In the genomic region with DNA sequence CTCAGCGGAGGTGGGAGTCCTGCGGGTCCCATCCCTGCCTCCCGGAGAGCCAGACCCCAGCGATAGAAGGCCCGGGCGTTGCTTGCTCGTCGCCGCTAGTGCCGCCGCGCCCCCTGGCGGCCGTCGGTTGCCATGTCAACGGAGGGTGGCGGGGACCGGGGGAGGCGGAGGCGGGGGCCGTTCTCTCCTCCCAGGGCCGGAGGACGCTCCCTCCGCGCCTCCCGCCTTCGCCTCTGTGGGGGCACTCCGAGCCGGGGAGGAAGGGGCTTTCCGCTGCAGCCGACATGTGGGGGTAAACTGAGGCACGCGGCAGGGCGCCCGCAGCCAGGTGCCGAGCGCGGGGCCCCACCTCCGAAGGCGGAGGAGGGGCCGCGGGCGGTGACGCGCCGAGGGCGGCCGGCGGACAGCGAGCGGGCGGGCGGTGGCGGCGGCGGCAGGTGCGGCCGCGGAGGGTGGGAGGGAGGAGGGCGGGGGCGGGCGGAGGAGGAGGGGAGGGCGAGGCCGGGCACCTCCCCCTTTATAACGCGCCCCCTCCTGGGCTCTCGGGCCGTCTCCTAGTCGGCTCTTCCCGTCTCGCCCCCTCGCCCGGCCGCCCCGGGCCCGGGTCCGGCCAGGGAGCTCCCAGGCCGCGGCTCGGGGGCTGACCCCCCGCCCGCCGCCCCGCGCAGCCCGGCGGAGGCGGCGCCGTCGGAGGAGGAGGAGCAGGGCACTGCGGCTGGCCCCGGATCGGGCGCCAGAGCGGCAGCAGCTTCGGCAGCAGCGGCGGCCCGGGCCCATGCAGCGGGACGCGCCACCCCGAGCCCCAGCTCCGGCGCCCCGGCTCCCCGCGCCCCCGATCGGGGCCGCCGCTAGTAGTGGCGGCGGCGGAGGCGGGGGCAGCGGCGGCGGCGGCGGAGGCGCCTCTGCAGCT, we compare ENCODE assay signal across 1 cellular context.
A peak's percentile ranks its signal among the peaks of the same experiment; 100 is the strongest.
TF ChIP-seq lines count a peak whose summit lies in the region.

No MANE protein-coding gene starts in this region.

TF ChIP-seq in H1, 55 proteins besides CTCF, POLR2A, EP300 and RAD21:
- TF ChIP-seq SRF (IDR thresholded peaks at IDR 0.05; ENCODE audit: low read depth, low read length): no peak
- TF ChIP-seq, protein P1, sequence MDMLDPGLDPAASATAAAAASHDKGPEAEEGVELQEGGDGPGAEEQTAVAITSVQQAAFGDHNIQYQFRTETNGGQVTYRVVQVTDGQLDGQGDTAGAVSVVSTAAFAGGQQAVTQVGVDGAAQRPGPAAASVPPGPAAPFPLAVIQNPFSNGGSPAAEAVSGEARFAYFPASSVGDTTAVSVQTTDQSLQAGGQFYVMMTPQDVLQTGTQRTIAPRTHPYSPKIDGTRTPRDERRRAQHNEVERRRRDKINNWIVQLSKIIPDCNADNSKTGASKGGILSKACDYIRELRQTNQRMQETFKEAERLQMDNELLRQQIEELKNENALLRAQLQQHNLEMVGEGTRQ (IDR thresholded peaks at IDR 0.05; ENCODE audit: low read length): no peak
- no peak for TF ChIP-seq TAF7 (optimal IDR thresholded peaks at IDR 0.05; ENCODE audit: borderline replicate concordance, low read depth, low read length)
- TF ChIP-seq HDAC6 (IDR thresholded peaks at IDR 0.05; ENCODE audit: low read depth, low read length): no peak
- TF ChIP-seq EZH2 (IDR thresholded peaks at IDR 0.05; ENCODE audit: low read depth, low read length, severe bottlenecking): no peak
- no peak for TF ChIP-seq CBX5 (IDR thresholded peaks at IDR 0.05; ENCODE audit: low read depth, low read length)
- 0 out of 2 replicates have a peak, but pooled peaks have one; percentile 45 for TF ChIP-seq SP4 (IDR thresholded peaks at IDR 0.05; ENCODE audit: low read length)
- TF ChIP-seq, protein P2, sequence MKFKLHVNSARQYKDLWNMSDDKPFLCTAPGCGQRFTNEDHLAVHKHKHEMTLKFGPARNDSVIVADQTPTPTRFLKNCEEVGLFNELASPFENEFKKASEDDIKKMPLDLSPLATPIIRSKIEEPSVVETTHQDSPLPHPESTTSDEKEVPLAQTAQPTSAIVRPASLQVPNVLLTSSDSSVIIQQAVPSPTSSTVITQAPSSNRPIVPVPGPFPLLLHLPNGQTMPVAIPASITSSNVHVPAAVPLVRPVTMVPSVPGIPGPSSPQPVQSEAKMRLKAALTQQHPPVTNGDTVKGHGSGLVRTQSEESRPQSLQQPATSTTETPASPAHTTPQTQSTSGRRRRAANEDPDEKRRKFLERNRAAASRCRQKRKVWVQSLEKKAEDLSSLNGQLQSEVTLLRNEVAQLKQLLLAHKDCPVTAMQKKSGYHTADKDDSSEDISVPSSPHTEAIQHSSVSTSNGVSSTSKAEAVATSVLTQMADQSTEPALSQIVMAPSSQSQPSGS (IDR thresholded peaks at IDR 0.05; ENCODE audit: low read length): 0 out of 2 replicates have a peak, but pooled peaks have one; percentile 17
- no peak; the same call in 1 of the 2 replicates for TF ChIP-seq CHD2 (IDR thresholded peaks at IDR 0.05; ENCODE audit: low read length)
- no peak for TF ChIP-seq SAP30 (IDR thresholded peaks at IDR 0.05; ENCODE audit: insufficient read depth, insufficient replicate concordance, low read length)
- TF ChIP-seq PHF8 (conservative IDR thresholded peaks at IDR 0.05; ENCODE audit: low read depth, low read length): peak; percentile 47
- TF ChIP-seq SIRT6 (IDR thresholded peaks at IDR 0.05; ENCODE audit: low read length): no peak
- TF ChIP-seq, protein P3, sequence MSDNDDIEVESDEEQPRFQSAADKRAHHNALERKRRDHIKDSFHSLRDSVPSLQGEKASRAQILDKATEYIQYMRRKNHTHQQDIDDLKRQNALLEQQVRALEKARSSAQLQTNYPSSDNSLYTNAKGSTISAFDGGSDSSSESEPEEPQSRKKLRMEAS (IDR thresholded peaks at IDR 0.05): no peak
- TF ChIP-seq NRF1 (IDR thresholded peaks at IDR 0.05; ENCODE audit: low read depth, low read length): no peak
- no peak for TF ChIP-seq POU5F1 (IDR thresholded peaks at IDR 0.05; ENCODE audit: low read depth, low read length)
- TF ChIP-seq BCL11A (IDR thresholded peaks at IDR 0.05; ENCODE audit: low read depth in 2 of 2, low read length in 2 of 2): no peak
- TF ChIP-seq ZNF274 (IDR thresholded peaks at IDR 0.05; ENCODE audit: borderline replicate concordance, extremely low read depth, low read length): no peak
- no peak for TF ChIP-seq SIX5 (IDR thresholded peaks at IDR 0.05; ENCODE audit: low read depth, low read length)
- 0 out of 2 replicates have a peak, but pooled peaks have one; percentile 6 for TF ChIP-seq EGR1 (IDR thresholded peaks at IDR 0.05; ENCODE audit: borderline replicate concordance, low read depth, low read length)
- TF ChIP-seq, protein P4, sequence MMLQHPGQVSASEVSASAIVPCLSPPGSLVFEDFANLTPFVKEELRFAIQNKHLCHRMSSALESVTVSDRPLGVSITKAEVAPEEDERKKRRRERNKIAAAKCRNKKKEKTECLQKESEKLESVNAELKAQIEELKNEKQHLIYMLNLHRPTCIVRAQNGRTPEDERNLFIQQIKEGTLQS (IDR thresholded peaks at IDR 0.05; ENCODE audit: insufficient read depth, low read depth, low read length): 0 out of 2 replicates have a peak, but pooled peaks have one; percentile 11
- TF ChIP-seq ASH2L (IDR thresholded peaks at IDR 0.05; ENCODE audit: low read length): no peak
- no peak for TF ChIP-seq BRCA1 (IDR thresholded peaks at IDR 0.05; ENCODE audit: low read depth, low read length)
- no peak for TF ChIP-seq JUND (IDR thresholded peaks at IDR 0.05; ENCODE audit: low read length)
- TF ChIP-seq CEBPB (IDR thresholded peaks at IDR 0.05; ENCODE audit: low read depth, low read length): no peak
- TF ChIP-seq, protein P5, sequence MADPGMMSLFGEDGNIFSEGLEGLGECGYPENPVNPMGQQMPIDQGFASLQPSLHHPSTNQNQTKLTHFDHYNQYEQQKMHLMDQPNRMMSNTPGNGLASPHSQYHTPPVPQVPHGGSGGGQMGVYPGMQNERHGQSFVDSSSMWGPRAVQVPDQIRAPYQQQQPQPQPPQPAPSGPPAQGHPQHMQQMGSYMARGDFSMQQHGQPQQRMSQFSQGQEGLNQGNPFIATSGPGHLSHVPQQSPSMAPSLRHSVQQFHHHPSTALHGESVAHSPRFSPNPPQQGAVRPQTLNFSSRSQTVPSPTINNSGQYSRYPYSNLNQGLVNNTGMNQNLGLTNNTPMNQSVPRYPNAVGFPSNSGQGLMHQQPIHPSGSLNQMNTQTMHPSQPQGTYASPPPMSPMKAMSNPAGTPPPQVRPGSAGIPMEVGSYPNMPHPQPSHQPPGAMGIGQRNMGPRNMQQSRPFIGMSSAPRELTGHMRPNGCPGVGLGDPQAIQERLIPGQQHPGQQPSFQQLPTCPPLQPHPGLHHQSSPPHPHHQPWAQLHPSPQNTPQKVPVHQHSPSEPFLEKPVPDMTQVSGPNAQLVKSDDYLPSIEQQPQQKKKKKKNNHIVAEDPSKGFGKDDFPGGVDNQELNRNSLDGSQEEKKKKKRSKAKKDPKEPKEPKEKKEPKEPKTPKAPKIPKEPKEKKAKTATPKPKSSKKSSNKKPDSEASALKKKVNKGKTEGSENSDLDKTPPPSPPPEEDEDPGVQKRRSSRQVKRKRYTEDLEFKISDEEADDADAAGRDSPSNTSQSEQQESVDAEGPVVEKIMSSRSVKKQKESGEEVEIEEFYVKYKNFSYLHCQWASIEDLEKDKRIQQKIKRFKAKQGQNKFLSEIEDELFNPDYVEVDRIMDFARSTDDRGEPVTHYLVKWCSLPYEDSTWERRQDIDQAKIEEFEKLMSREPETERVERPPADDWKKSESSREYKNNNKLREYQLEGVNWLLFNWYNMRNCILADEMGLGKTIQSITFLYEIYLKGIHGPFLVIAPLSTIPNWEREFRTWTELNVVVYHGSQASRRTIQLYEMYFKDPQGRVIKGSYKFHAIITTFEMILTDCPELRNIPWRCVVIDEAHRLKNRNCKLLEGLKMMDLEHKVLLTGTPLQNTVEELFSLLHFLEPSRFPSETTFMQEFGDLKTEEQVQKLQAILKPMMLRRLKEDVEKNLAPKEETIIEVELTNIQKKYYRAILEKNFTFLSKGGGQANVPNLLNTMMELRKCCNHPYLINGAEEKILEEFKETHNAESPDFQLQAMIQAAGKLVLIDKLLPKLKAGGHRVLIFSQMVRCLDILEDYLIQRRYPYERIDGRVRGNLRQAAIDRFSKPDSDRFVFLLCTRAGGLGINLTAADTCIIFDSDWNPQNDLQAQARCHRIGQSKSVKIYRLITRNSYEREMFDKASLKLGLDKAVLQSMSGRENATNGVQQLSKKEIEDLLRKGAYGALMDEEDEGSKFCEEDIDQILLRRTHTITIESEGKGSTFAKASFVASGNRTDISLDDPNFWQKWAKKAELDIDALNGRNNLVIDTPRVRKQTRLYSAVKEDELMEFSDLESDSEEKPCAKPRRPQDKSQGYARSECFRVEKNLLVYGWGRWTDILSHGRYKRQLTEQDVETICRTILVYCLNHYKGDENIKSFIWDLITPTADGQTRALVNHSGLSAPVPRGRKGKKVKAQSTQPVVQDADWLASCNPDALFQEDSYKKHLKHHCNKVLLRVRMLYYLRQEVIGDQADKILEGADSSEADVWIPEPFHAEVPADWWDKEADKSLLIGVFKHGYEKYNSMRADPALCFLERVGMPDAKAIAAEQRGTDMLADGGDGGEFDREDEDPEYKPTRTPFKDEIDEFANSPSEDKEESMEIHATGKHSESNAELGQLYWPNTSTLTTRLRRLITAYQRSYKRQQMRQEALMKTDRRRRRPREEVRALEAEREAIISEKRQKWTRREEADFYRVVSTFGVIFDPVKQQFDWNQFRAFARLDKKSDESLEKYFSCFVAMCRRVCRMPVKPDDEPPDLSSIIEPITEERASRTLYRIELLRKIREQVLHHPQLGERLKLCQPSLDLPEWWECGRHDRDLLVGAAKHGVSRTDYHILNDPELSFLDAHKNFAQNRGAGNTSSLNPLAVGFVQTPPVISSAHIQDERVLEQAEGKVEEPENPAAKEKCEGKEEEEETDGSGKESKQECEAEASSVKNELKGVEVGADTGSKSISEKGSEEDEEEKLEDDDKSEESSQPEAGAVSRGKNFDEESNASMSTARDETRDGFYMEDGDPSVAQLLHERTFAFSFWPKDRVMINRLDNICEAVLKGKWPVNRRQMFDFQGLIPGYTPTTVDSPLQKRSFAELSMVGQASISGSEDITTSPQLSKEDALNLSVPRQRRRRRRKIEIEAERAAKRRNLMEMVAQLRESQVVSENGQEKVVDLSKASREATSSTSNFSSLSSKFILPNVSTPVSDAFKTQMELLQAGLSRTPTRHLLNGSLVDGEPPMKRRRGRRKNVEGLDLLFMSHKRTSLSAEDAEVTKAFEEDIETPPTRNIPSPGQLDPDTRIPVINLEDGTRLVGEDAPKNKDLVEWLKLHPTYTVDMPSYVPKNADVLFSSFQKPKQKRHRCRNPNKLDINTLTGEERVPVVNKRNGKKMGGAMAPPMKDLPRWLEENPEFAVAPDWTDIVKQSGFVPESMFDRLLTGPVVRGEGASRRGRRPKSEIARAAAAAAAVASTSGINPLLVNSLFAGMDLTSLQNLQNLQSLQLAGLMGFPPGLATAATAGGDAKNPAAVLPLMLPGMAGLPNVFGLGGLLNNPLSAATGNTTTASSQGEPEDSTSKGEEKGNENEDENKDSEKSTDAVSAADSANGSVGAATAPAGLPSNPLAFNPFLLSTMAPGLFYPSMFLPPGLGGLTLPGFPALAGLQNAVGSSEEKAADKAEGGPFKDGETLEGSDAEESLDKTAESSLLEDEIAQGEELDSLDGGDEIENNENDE (IDR thresholded peaks at IDR 0.05; ENCODE audit: insufficient replicate concordance, low read length): no peak
- no peak for TF ChIP-seq CHD1 (IDR thresholded peaks at IDR 0.05; ENCODE audit: low read depth, low read length)
- no peak for TF ChIP-seq NANOG (IDR thresholded peaks at IDR 0.05; ENCODE audit: insufficient read depth, low read depth, low read length, poor library complexity, severe bottlenecking)
- TF ChIP-seq GTF2F1 (IDR thresholded peaks at IDR 0.05; ENCODE audit: borderline replicate concordance, low read depth, low read length): no peak
- no peak for TF ChIP-seq GABPA (IDR thresholded peaks at IDR 0.05; ENCODE audit: borderline replicate concordance, insufficient read depth, low read length)
- TF ChIP-seq MAFK (IDR thresholded peaks at IDR 0.05; ENCODE audit: low read depth, low read length): no peak
- peak; percentile 49 for TF ChIP-seq KDM4A (IDR thresholded peaks at IDR 0.05; ENCODE audit: low read depth, low read length, severe bottlenecking)
- TF ChIP-seq KDM1A (IDR thresholded peaks at IDR 0.05; ENCODE audit: borderline replicate concordance, low read length): 0 out of 2 replicates have a peak, but pooled peaks have one; percentile 5
- TF ChIP-seq CBX8 (IDR thresholded peaks at IDR 0.05; ENCODE audit: borderline replicate concordance, low read depth, low read length): no peak
- TF ChIP-seq YY1 (IDR thresholded peaks at IDR 0.05; ENCODE audit: low read depth, low read length): no peak
- no peak for TF ChIP-seq SIN3A (conservative IDR thresholded peaks at IDR 0.05 in 1 of 2, IDR thresholded peaks at IDR 0.05 in 1 of 2; ENCODE audit: low read depth in 1 of 2, low read length in 2 of 2)
- TF ChIP-seq BACH1 (IDR thresholded peaks at IDR 0.05; ENCODE audit: low read length): no peak
- no peak for TF ChIP-seq FOSL1 (IDR thresholded peaks at IDR 0.05; ENCODE audit: insufficient read depth, low read depth, low read length)
- no peak for TF ChIP-seq HDAC2 (IDR thresholded peaks at IDR 0.05; ENCODE audit: borderline replicate concordance in 1 of 2, low read depth in 2 of 2, low read length in 2 of 2)
- no peak for TF ChIP-seq TCF12 (IDR thresholded peaks at IDR 0.05; ENCODE audit: low read depth, low read length)
- no peak for TF ChIP-seq KDM5A (IDR thresholded peaks at IDR 0.05; ENCODE audit: low read length)
- TF ChIP-seq POLR2AphosphoS5 (IDR thresholded peaks at IDR 0.05; ENCODE audit: low read depth, low read length): no peak
- TF ChIP-seq RBBP5 (IDR thresholded peaks at IDR 0.05; ENCODE audit: borderline replicate concordance, low read depth, low read length): no peak
- no peak for TF ChIP-seq TBP (IDR thresholded peaks at IDR 0.05; ENCODE audit: low read depth, low read length)
- no peak for TF ChIP-seq RXRA (IDR thresholded peaks at IDR 0.05; ENCODE audit: insufficient read depth, low read depth, low read length)
- TF ChIP-seq TAF1 (IDR thresholded peaks at IDR 0.05; ENCODE audit: low read depth, low read length): no peak
- no peak for TF ChIP-seq SP1 (IDR thresholded peaks at IDR 0.05; ENCODE audit: low read depth, low read length)
- peak; percentile 64 for TF ChIP-seq CREB1 (IDR thresholded peaks at IDR 0.05)
- TF ChIP-seq RNF2 (IDR thresholded peaks at IDR 0.05; ENCODE audit: borderline replicate concordance, low read depth, low read length, missing control alignments, poor library complexity, severe bottlenecking): no peak
- no peak for TF ChIP-seq CTBP2 (IDR thresholded peaks at IDR 0.05; ENCODE audit: borderline replicate concordance, insufficient read depth, insufficient read length, low read length)
- no peak for TF ChIP-seq TEAD4 (IDR thresholded peaks at IDR 0.05; ENCODE audit: low read depth, low read length)
- TF ChIP-seq, protein P6, sequence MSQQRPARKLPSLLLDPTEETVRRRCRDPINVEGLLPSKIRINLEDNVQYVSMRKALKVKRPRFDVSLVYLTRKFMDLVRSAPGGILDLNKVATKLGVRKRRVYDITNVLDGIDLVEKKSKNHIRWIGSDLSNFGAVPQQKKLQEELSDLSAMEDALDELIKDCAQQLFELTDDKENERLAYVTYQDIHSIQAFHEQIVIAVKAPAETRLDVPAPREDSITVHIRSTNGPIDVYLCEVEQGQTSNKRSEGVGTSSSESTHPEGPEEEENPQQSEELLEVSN (IDR thresholded peaks at IDR 0.05): no peak; the same call in 1 of the 2 replicates
- no peak for TF ChIP-seq SUZ12 (IDR thresholded peaks at IDR 0.05; ENCODE audit: low read length)
- no peak for TF ChIP-seq SP2 (IDR thresholded peaks at IDR 0.05; ENCODE audit: low read length)
- no peak for TF ChIP-seq JUN (IDR thresholded peaks at IDR 0.05; ENCODE audit: low read depth, low read length)
- TF ChIP-seq RFX5 (IDR thresholded peaks at IDR 0.05; ENCODE audit: borderline replicate concordance, low read depth, low read length): no peak
